ENCODE assay signal across 13 cellular contexts in genomic region chr1:3452866-3453175, GRCh38. TPM values are rescaled to one million over a fixed set of nuclear protein-coding genes. Genes with fewer than 3 reads are reported as not detected.
DNase-seq lines count a peak whose midpoint lies in the region; ATAC-seq, FAIRE-seq and TF ChIP-seq lines count a peak whose summit lies in the region.
"Had no signal": no experiment of that assay in that cellular context is flagged by ENCODE, and none has a peak within 500 bp of the region (broad histone marks: within the 10 kb centered on the region; RNA-seq: fewer than 3 reads in every experiment).

No MANE protein-coding gene starts in this region.

- FAIRE-seq in HepG2 (lab: Jason Lieb, UNC) (no peak), HTR-8/SVneo (lab: Jason Lieb, UNC) (no peak)
- FAIRE-seq: A204.1 had no signal

- H4K20me1 ChIP-seq in BLaER1 treated with 17β-estradiol and CSF1 and Interleukin-3, amounts not matched to agents 10 nM and 100 nM = peaks cover 0 to 28% (median 8%) of the 10 kb centered on the region in 11 experiments; a peak in 10 of 22 replicates
- H4K20me1 ChIP-seq in HepG2 (ENCODE audit: insufficient read depth, low read length) = no peaks in the 10 kb centered on the region; the same call in 1 of the 2 replicates

- H3K4me3 ChIP-seq in BLaER1 treated with 17β-estradiol and CSF1 and Interleukin-3, amounts not matched to agents 10 nM and 100 nM = no peak overlapping the region
- H3K4me3 ChIP-seq in HepG2 (replicated peaks in 1 of 3; ENCODE audit: insufficient read depth in 1 of 3, low read depth in 2 of 3, low read length in 3 of 3) (peak overlapping the region in 1 of 3 experiments; percentile 4; a peak in 1 of 6 replicates), skeletal muscle satellite cell (ENCODE audit: low read length) (no peak overlapping the region)

- no peak for TF ChIP-seq EP300 in HepG2 (IDR thresholded peaks at IDR 0.05; ENCODE audit: low read depth in 2 of 2, low read length in 2 of 2)
- TF ChIP-seq EP300 in HepG2 (CRISPR knock-in tag; IDR thresholded peaks at IDR 0.05; ENCODE audit: borderline replicate concordance) = no peak

- no peak for DNase-seq in RWPE1 (ENCODE audit: low spot score)
- DNase-seq in HepG2 (ENCODE audit: low spot score) = no peak
- no peak for DNase-seq in HTR-8/SVneo (ENCODE audit: insufficient read length, low spot score)
- no peak for DNase-seq in NCI-H446 (lab: John Stamatoyannopoulos, UW)
- DNase-seq in NCI-H146 (lab: John Stamatoyannopoulos, UW) = no peak
- DNase-seq: NCI-H2029 had no signal

- 100% methylated on average over 2 of the region's 5 CpGs for WGBS in HepG2 (ENCODE audit: low lambda C conversion rate)

- peaks cover 16 to 50% (median 41%) of the 10 kb centered on the region in 10 experiments for H3K4me1 ChIP-seq in BLaER1 treated with 17β-estradiol and CSF1 and Interleukin-3, amounts not matched to agents 10 nM and 100 nM
- peaks cover 69% of the 10 kb centered on the region for H3K4me1 ChIP-seq in HepG2 (ENCODE audit: insufficient read depth, low read length)
- H3K4me1 ChIP-seq in skeletal muscle satellite cell (ENCODE audit: control insufficient read depth, insufficient read depth, low read length) = no peaks in the 10 kb centered on the region

- H3K9me3 ChIP-seq in BLaER1 treated with 17β-estradiol and CSF1 and Interleukin-3, amounts not matched to agents 10 nM and 100 nM (replicated peaks in 1 of 11) = peaks cover 2 to 7% (median 6%) of the 10 kb centered on the region in 11 experiments; a peak in 16 of 22 replicates
- H3K9me3 ChIP-seq in HepG2 (ENCODE audit: low read length) (no peaks in the 10 kb centered on the region), skeletal muscle satellite cell (replicated peaks; ENCODE audit: low read length) (no peaks in the 10 kb centered on the region)
- H3K9me3 ChIP-seq: Caco-2 had no signal

- CTCF ChIA-PET in RWPE1 (lab: Yijun Ruan, JAX) (interaction anchor here (0.5 to 4.2 kb wide), 37 partner anchors 8 to 865 kb away, joined by 3 to 106 read pairs (median 4); no protein-coding TSS in a partner anchor), HepG2 (lab: Yijun Ruan, JAX; ENCODE audit: low intra/inter-chr PET ratio, low total read pairs) (interaction anchor here (3.8 to 4.4 kb wide), 2 partner anchors 20 to 31 kb away, joined by 57 to 70 read pairs; no protein-coding TSS in a partner anchor)

- intact Hi-C loops in HepG2 (cut with micrococcal nuclease; ENCODE audit: unreplicated experiment) = loop anchor here (1.0 to 5.0 kb wide), 3 partner anchors 18 to 169 kb away; no protein-coding TSS in a partner anchor

- POLR2A ChIA-PET in RWPE1 (lab: Yijun Ruan, JAX; ENCODE audit: low non-redundant PET) (interaction anchor here (0.7 kb wide), 1 partner anchor 19 kb away, joined by 4 read pairs; no protein-coding TSS in a partner anchor), HepG2 (lab: Yijun Ruan, JAX) (interaction anchor here (1.0 to 11.4 kb wide), 9 partner anchors 9 to 173 kb away, joined by 3 to 282 read pairs (median 5); no protein-coding TSS in a partner anchor)

- no TSS peak for BruUV-seq in HepG2 (replicated peaks; lab: Mats Ljungman, UMichigan)

- peaks cover 0 to 10% (median 6%) of the 10 kb centered on the region in 11 experiments; a peak in 8 of 22 replicates for H3K27me3 ChIP-seq in BLaER1 treated with 17β-estradiol and CSF1 and Interleukin-3, amounts not matched to agents 10 nM and 100 nM
- H3K27me3 ChIP-seq in HepG2 (ENCODE audit: control insufficient read depth in 1 of 2, insufficient read depth in 2 of 2, low read length in 2 of 2) (no peaks in the 10 kb centered on the region), skeletal muscle satellite cell (ENCODE audit: control insufficient read depth, insufficient read depth, low read length) (peaks cover 57% of the 10 kb centered on the region)

- no peaks in the 10 kb centered on the region for H3K36me3 ChIP-seq in BLaER1 treated with 17β-estradiol and CSF1 and Interleukin-3, amounts not matched to agents 10 nM and 100 nM
- H3K36me3 ChIP-seq in HepG2 (replicated peaks in 1 of 2; ENCODE audit: control insufficient read depth in 1 of 2, insufficient read depth in 2 of 2, low read length in 2 of 2) = no peaks in the 10 kb centered on the region
- H3K36me3 ChIP-seq in skeletal muscle satellite cell (ENCODE audit: insufficient read depth, low read length) = no peaks in the 10 kb centered on the region

- no peak for TF ChIP-seq POLR2A in HepG2 (IDR thresholded peaks at IDR 0.05; ENCODE audit: insufficient read depth in 1 of 2, low read depth in 2 of 2, low read length in 2 of 2)

- ATAC-seq in HepG2 (no peak), GM21825 (IDR thresholded peaks at IDR 0.05; ENCODE audit: unreplicated experiment) (no peak)

- H3K9ac ChIP-seq in BLaER1 treated with 17β-estradiol and CSF1 and Interleukin-3, amounts not matched to agents 10 nM and 100 nM = peak overlapping the region; percentile 1 to 81 (median 48); a peak in 17 of 22 replicates
- H3K9ac ChIP-seq in HepG2 (ENCODE audit: insufficient read depth, low read depth, low read length) (peak overlapping the region; percentile 12; the same call in 1 of the 2 replicates), skeletal muscle satellite cell (ENCODE audit: low read depth, low read length) (peak overlapping the region; percentile 41)

- H3K79me2 ChIP-seq in HepG2 (ENCODE audit: insufficient read depth, low read length) = peaks cover 12% of the 10 kb centered on the region

- no peak overlapping the region for H3K27ac ChIP-seq in BLaER1 treated with 17β-estradiol and CSF1 and Interleukin-3, amounts not matched to agents 10 nM and 100 nM
- peak overlapping the region; percentile 76; the same call in 1 of the 2 replicates for H3K27ac ChIP-seq in RWPE1
- no peak overlapping the region for H3K27ac ChIP-seq in HepG2 (ENCODE audit: extremely low read length, insufficient read depth, low read length)

- H2AFZ ChIP-seq in HepG2 (ENCODE audit: low read length) = no peak overlapping the region

- in situ Hi-C loops in HepG2 (cut with HindIII; ENCODE audit: extremely low pct_ligation_motif_present, low pct_unique_long_range_greater_than_20kb) = no loop called here

- peak overlapping the region in 3 of 11 experiments; percentile 81 to 98 (median 84); a peak in 3 of 22 replicates for H3K4me2 ChIP-seq in BLaER1 treated with 17β-estradiol and CSF1 and Interleukin-3, amounts not matched to agents 10 nM and 100 nM
- H3K4me2 ChIP-seq in HepG2 (ENCODE audit: low read depth, low read length) = peak overlapping the region; percentile 18; the same call in 1 of the 2 replicates
- no peak overlapping the region for H3K4me2 ChIP-seq in skeletal muscle satellite cell (ENCODE audit: low read length)

- TF ChIP-seq CTCF in RWPE1 (conservative IDR thresholded peaks at IDR 0.05; ENCODE audit: low read depth) (no peak), HepG2 (CRISPR knock-in tag; IDR thresholded peaks at IDR 0.05) (no peak)

- no peak for TF ChIP-seq RAD21 in HepG2 (CRISPR knock-in tag; IDR thresholded peaks at IDR 0.05)

TF ChIP-seq in HepG2, 621 proteins besides CTCF, POLR2A, EP300 and RAD21 (continues in another document):
- TF ChIP-seq HNF1B (CRISPR knock-in tag; IDR thresholded peaks at IDR 0.05) (no peak), IRF2 (CRISPR knock-in tag; IDR thresholded peaks at IDR 0.05) (no peak), ZNF235 (CRISPR knock-in tag; IDR thresholded peaks at IDR 0.05; ENCODE audit: borderline replicate concordance) (0 out of 2 replicates have a peak, but pooled peaks have one; percentile 23)
- TF ChIP-seq, protein P1, sequence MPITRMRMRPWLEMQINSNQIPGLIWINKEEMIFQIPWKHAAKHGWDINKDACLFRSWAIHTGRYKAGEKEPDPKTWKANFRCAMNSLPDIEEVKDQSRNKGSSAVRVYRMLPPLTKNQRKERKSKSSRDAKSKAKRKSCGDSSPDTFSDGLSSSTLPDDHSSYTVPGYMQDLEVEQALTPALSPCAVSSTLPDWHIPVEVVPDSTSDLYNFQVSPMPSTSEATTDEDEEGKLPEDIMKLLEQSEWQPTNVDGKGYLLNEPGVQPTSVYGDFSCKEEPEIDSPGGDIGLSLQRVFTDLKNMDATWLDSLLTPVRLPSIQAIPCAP (CRISPR knock-in tag; IDR thresholded peaks at IDR 0.05; ENCODE audit: low read depth) = no peak

RNA-seq across cellular contexts. Expression of gene ARHGEF16, which starts 1.6 kb away (rescaled TPM):
- 15.9 and 20.3 TPM in 2 replicates for total RNA-seq in HepG2 (2016; rRNA removed; fragmentation: Illumina TruSeq; extraction: Trizol)
- total RNA-seq in HepG2 (2016; cell fraction: cytosol; rRNA removed; fragmentation: Illumina TruSeq; extraction: Trizol; ENCODE audit: low read depth) = 6.0 and 6.6 TPM in 2 replicates
- 14.5 and 24.2 TPM in 2 replicates for total RNA-seq in HepG2 (2016; cell fraction: insoluble cytoplasmic fraction; rRNA removed; fragmentation: Illumina TruSeq; extraction: Trizol)
- total RNA-seq in HepG2 (2016; cell fraction: membrane; rRNA removed; fragmentation: Illumina TruSeq; extraction: Trizol) = 7.4 and 7.6 TPM in 2 replicates
- 21.4 and 22.0 TPM in 2 replicates for total RNA-seq in HepG2 (2016; cell fraction: nucleus; rRNA removed; fragmentation: Illumina TruSeq; extraction: Trizol)
- 39.9 and 59.7 TPM in 2 replicates for polyA plus RNA-seq in HepG2 (2011; rRNA removed)
- 23.3 and 35.8 TPM in 2 replicates for polyA plus RNA-seq in HepG2 (2011; cell fraction: cytosol; rRNA removed)
- 382 and 454 TPM in 2 replicates for polyA plus RNA-seq in HepG2 (2011; cell fraction: nucleus; rRNA removed)
- polyA plus RNA-seq in HepG2 (2012) = 19.7 and 28.0 TPM in 2 replicates
- 2.5 and 2.8 TPM in 2 replicates for polyA plus RNA-seq in HepG2 (2016; cell fraction: cytosol; fragmentation: Illumina TruSeq; extraction: Trizol; ENCODE audit: low read depth)
- polyA plus RNA-seq in HepG2 (2016; cell fraction: insoluble cytoplasmic fraction; fragmentation: Illumina TruSeq; extraction: Trizol; ENCODE audit: low read depth) = 12.5 and 17.8 TPM in 2 replicates
- 4.2 and 4.8 TPM in 2 replicates for polyA plus RNA-seq in HepG2 (2016; cell fraction: membrane; fragmentation: Illumina TruSeq; extraction: Trizol; ENCODE audit: low read depth)
- 58.7 and 59.2 TPM in 2 replicates for polyA plus RNA-seq in HepG2 (2016; cell fraction: nucleus; fragmentation: Illumina TruSeq; extraction: Trizol; ENCODE audit: insufficient read depth, low read depth)
- polyA minus RNA-seq in HepG2 (2011; rRNA and poly(A)+ RNA removed; ENCODE audit: low replicate concordance) = 30.5 and 69.1 TPM in 2 replicates
- 13.4 and 17.4 TPM in 2 replicates for polyA minus RNA-seq in HepG2 (2011; cell fraction: cytosol; rRNA and poly(A)+ RNA removed)
- polyA minus RNA-seq in HepG2 (2011; cell fraction: nucleus; rRNA and poly(A)+ RNA removed) = 38.4 and 41.6 TPM in 2 replicates
- under 0.01 and 0.22 TPM in 2 replicates for total RNA-seq in skeletal muscle satellite cell (2012; rRNA removed)
- total RNA-seq: LHCN-M2 had no signal
- polyA plus RNA-seq: IgD-negative memory B cell had no signal
